In genomic region chr4:8110071-8110986, GRCh38 we compare ENCODE assay signal across 12 cellular contexts. TPM values are rescaled to one million over a fixed set of nuclear protein-coding genes. Genes with fewer than 3 reads are reported as not detected.
DNase-seq lines count a peak whose midpoint lies in the region; ATAC-seq and TF ChIP-seq lines count a peak whose summit lies in the region.
"Had no signal": no experiment of that assay in that cellular context is flagged by ENCODE, and none has a peak within 500 bp of the region (broad histone marks: within the 10 kb centered on the region; RNA-seq: fewer than 3 reads in every experiment).

No MANE protein-coding gene starts in this region.

- H3K4me2 ChIP-seq in OCI-LY7 (ENCODE audit: low read length) = no peak overlapping the region

- H3K4me1 ChIP-seq in OCI-LY7 (ENCODE audit: insufficient read depth, low read length, poor library complexity, severe bottlenecking) = no peaks in the 10 kb centered on the region

- intact Hi-C loops in OCI-LY7 (cut with micrococcal nuclease; ENCODE audit: unreplicated experiment) = no loop called here
- intact Hi-C loops in activated T-helper 2 cell treated with anti-CD3 and anti-CD28 coated beads, Interferon-gamma antibody, Interleukin-2, Interleukin-4, amounts not matched to agents 10 μg/mL and 5 μg/mL and 100 μg/mL, durations not matched to agents 14 hours and 24 hours and 36 hours (cut with micrococcal nuclease) = no loop called here

- H3K4me3 Mint-ChIP-seq in activated T-cell treated with anti-CD3 and anti-CD28 coated beads, Interleukin-2, amount 50 U/mL, for 72 hours = no peak overlapping the region
- no peak overlapping the region for H3K4me3 Mint-ChIP-seq in T-helper 17 cell
- no peak overlapping the region for H3K4me3 Mint-ChIP-seq in activated T-helper 2 cell treated with anti-CD3 and anti-CD28 coated beads, Interferon-gamma antibody, Interleukin-2, Interleukin-4, amounts not matched to agents 10 μg/mL and 5 μg/mL and 100 μg/mL, durations not matched to agents 14 hours and 24 hours and 36 hours (ENCODE audit: low read depth)
- H3K4me3 Mint-ChIP-seq: CD4-positive, alpha-beta memory T cell had no signal

- H3K27ac Mint-ChIP-seq in activated T-cell treated with anti-CD3 and anti-CD28 coated beads, Interleukin-2, amount 50 U/mL, for 72 hours = no peak overlapping the region
- no peak overlapping the region for H3K27ac Mint-ChIP-seq in T-helper 17 cell
- H3K27ac Mint-ChIP-seq in activated T-helper 2 cell treated with anti-CD3 and anti-CD28 coated beads, Interferon-gamma antibody, Interleukin-2, Interleukin-4, amounts not matched to agents 10 μg/mL and 5 μg/mL and 100 μg/mL, durations not matched to agents 14 hours and 24 hours and 36 hours = no peak overlapping the region
- H3K27ac Mint-ChIP-seq: CD4-positive, alpha-beta memory T cell had no signal

- H3K27ac ChIP-seq in OCI-LY7 (ENCODE audit: low read depth, low read length, poor library complexity, severe bottlenecking) = no peak overlapping the region

- no peaks in the 10 kb centered on the region for H3K79me2 ChIP-seq in OCI-LY7 (ENCODE audit: insufficient read depth, low read depth, low read length)

- no peaks in the 10 kb centered on the region for H4K20me1 ChIP-seq in OCI-LY7 (ENCODE audit: insufficient read depth, low read length)

- H3K9me2 ChIP-seq in OCI-LY7 (ENCODE audit: insufficient read depth, low read length) = no peaks in the 10 kb centered on the region

- no peak overlapping the region for H3K4me3 ChIP-seq in OCI-LY7 (ENCODE audit: low read depth, low read length, poor library complexity, severe bottlenecking)

- no TSS peak for BruUV-seq in OCI-LY7 (replicated peaks; lab: Mats Ljungman, UMichigan)

- peak; percentile 25 to 39 for ATAC-seq in activated T-cell treated with anti-CD3 and anti-CD28 coated beads, Interleukin-2, amount 50 U/mL, for 72 hours (replicated peaks in 1 of 2)
- ATAC-seq in T-helper 17 cell = no peak

- H3K4me1 Mint-ChIP-seq in activated T-cell treated with anti-CD3 and anti-CD28 coated beads, Interleukin-2, amount 50 U/mL, for 72 hours (ENCODE audit: low read depth) = no peaks in the 10 kb centered on the region
- H3K4me1 Mint-ChIP-seq in T-helper 17 cell = peaks cover 9% of the 10 kb centered on the region
- H3K4me1 Mint-ChIP-seq in activated T-helper 2 cell treated with anti-CD3 and anti-CD28 coated beads, Interferon-gamma antibody, Interleukin-2, Interleukin-4, amounts not matched to agents 10 μg/mL and 5 μg/mL and 100 μg/mL, durations not matched to agents 14 hours and 24 hours and 36 hours (ENCODE audit: low read depth) = no peaks in the 10 kb centered on the region

- H3K36me3 Mint-ChIP-seq in activated T-cell treated with anti-CD3 and anti-CD28 coated beads, Interleukin-2, amount 50 U/mL, for 72 hours (ENCODE audit: insufficient read depth in 2 of 2) = no peaks in the 10 kb centered on the region
- H3K36me3 Mint-ChIP-seq in T-helper 17 cell (ENCODE audit: low read depth) = no peaks in the 10 kb centered on the region
- H3K36me3 Mint-ChIP-seq in activated T-helper 2 cell treated with anti-CD3 and anti-CD28 coated beads, Interferon-gamma antibody, Interleukin-2, Interleukin-4, amounts not matched to agents 10 μg/mL and 5 μg/mL and 100 μg/mL, durations not matched to agents 14 hours and 24 hours and 36 hours (ENCODE audit: low read depth) = no peaks in the 10 kb centered on the region

- DNase-seq in activated T-cell treated with anti-CD3 and anti-CD28 coated beads, Interleukin-2, amount 50 U/mL, for 72 hours = peak in 1 of 2 donors; percentile 4
- no peak for DNase-seq in activated T-cell treated with anti-CD3 and anti-CD28 coated beads, Interleukin-2, amount 50 U/mL, for 1 hour
- DNase-seq in OCI-LY7 (ENCODE audit: low spot score) (peak; percentile 41), germinal center (ENCODE audit: low spot score) (peak; percentile 33), T-helper 17 cell (no peak), NCI-H446 treated with DMSO at 0.1 percent for 48 hours (lab: John Stamatoyannopoulos, UW) (no peak)
- DNase-seq in stimulated activated CD8-positive, alpha-beta memory T cell treated with anti-CD3 and anti-CD28 coated beads, Interleukin-15, amount 100 ng/mL, for 48 hours (ENCODE audit: low read depth in 2 of 2) = peak; percentile 7 to 15
- DNase-seq in activated T-helper 2 cell treated with anti-CD3 and anti-CD28 coated beads, Interferon-gamma antibody, Interleukin-2, Interleukin-4, amounts not matched to agents 10 μg/mL and 5 μg/mL and 100 μg/mL, durations not matched to agents 14 hours and 24 hours and 36 hours (ENCODE audit: low spot score) = no peak
- DNase-seq: CD4-positive, alpha-beta memory T cell; NCI-H1436; retina; T1000 had no signal

- H2AFZ ChIP-seq in OCI-LY7 (ENCODE audit: low read length) = no peak overlapping the region

- H3K36me3 ChIP-seq in OCI-LY7 (ENCODE audit: insufficient read depth, low read length) = no peaks in the 10 kb centered on the region

- H3K27me3 Mint-ChIP-seq in activated T-cell treated with anti-CD3 and anti-CD28 coated beads, Interleukin-2, amount 50 U/mL, for 72 hours (ENCODE audit: low read depth) = peaks cover 4% of the 10 kb centered on the region
- peaks cover 5% of the 10 kb centered on the region for H3K27me3 Mint-ChIP-seq in T-helper 17 cell
- no peaks in the 10 kb centered on the region for H3K27me3 Mint-ChIP-seq in activated T-helper 2 cell treated with anti-CD3 and anti-CD28 coated beads, Interferon-gamma antibody, Interleukin-2, Interleukin-4, amounts not matched to agents 10 μg/mL and 5 μg/mL and 100 μg/mL, durations not matched to agents 14 hours and 24 hours and 36 hours (ENCODE audit: low read depth)

- H3K9me3 ChIP-seq in OCI-LY7 (ENCODE audit: low read length) = no peaks in the 10 kb centered on the region
- H3K9me3 ChIP-seq in T-helper 17 cell (ENCODE audit: control insufficient read depth, low read length, poor library complexity, severe bottlenecking) = no peaks in the 10 kb centered on the region

- TF ChIP-seq CTCF in OCI-LY7 (conservative IDR thresholded peaks at IDR 0.05; ENCODE audit: low read length) = peak; percentile 55

- H3K9me3 Mint-ChIP-seq in activated T-cell treated with anti-CD3 and anti-CD28 coated beads, Interleukin-2, amount 50 U/mL, for 72 hours = no peaks in the 10 kb centered on the region
- H3K9me3 Mint-ChIP-seq in activated T-helper 2 cell treated with anti-CD3 and anti-CD28 coated beads, Interferon-gamma antibody, Interleukin-2, Interleukin-4, amounts not matched to agents 10 μg/mL and 5 μg/mL and 100 μg/mL, durations not matched to agents 14 hours and 24 hours and 36 hours = no peaks in the 10 kb centered on the region
- H3K9me3 Mint-ChIP-seq: CD4-positive, alpha-beta memory T cell had no signal

- CTCF ChIA-PET in OCI-LY7 (lab: Charles Lee; ENCODE audit: unreplicated experiment) = interaction anchor here (0.6 kb wide), 1 partner anchor 498 kb away, joined by 3 read pairs; no protein-coding TSS in a partner anchor

- POLR2A ChIA-PET in OCI-LY7 (lab: Charles Lee) = no interaction called here

RNA-seq across cellular contexts. Expression of gene ABLIM2, which starts 48.3 kb away (rescaled TPM):
- total RNA-seq in activated T-cell treated with anti-CD3 and anti-CD28 coated beads, Interleukin-2, amount 50 U/mL, for 72 hours = under 1 TPM; 0.34 to 0.60 TPM
- 0.23 and 0.76 TPM in 2 replicates for total RNA-seq in OCI-LY7 (2014; rRNA removed; shearing (Covaris generic))
- total RNA-seq in OCI-LY7 (2022) (0.72 TPM in 1 of 2 replicates, not detected in the other), T-helper 17 cell (1 to 10 TPM; 4.1 to 4.3 TPM)
- 0.32 and 0.60 TPM in 2 replicates for total RNA-seq in activated T-helper 2 cell treated with anti-CD3 and anti-CD28 coated beads, Interferon-gamma antibody, Interleukin-2, Interleukin-4, amounts not matched to agents 10 μg/mL and 5 μg/mL and 100 μg/mL, durations not matched to agents 14 hours and 24 hours and 36 hours

Comparison
In these comparisons a context has a peak if more than half of its experiments do, and no peak if none do; other contexts are left out.
1. DNase-seq: peak in OCI-LY7 (single experiment), germinal center (single experiment) and stimulated activated CD8-positive, alpha-beta memory T cell treated with anti-CD3 and anti-CD28 coated beads, Interleukin-15, amount 100 ng/mL, for 48 hours (2 of 2); none in activated T-cell treated with anti-CD3 and anti-CD28 coated beads, Interleukin-2, amount 50 U/mL, for 1 hour (single experiment), T-helper 17 cell (0 of 3), NCI-H446 treated with DMSO at 0.1 percent for 48 hours (single experiment) and activated T-helper 2 cell treated with anti-CD3 and anti-CD28 coated beads, Interferon-gamma antibody, Interleukin-2, Interleukin-4, amounts not matched to agents 10 μg/mL and 5 μg/mL and 100 μg/mL, durations not matched to agents 14 hours and 24 hours and 36 hours (single experiment).